ENCODE assay signal across 1 cellular context in genomic region chr17:7208754-7209460, GRCh38.
TF ChIP-seq lines count a peak whose summit lies in the region.

No MANE protein-coding gene starts in this region.

TF ChIP-seq in WTC11, 78 proteins besides CTCF, POLR2A, EP300 and RAD21 (continued from another document):
- no peak for TF ChIP-seq SMAD3 (CRISPR knock-in tag; IDR thresholded peaks at IDR 0.05; ENCODE audit: borderline replicate concordance)
- TF ChIP-seq ZNF396 (CRISPR knock-in tag; IDR thresholded peaks at IDR 0.05; ENCODE audit: borderline replicate concordance): no peak
- no peak for TF ChIP-seq ZNF121 (CRISPR knock-in tag; IDR thresholded peaks at IDR 0.05)
- TF ChIP-seq PREB (CRISPR knock-in tag; IDR thresholded peaks at IDR 0.05; ENCODE audit: borderline replicate concordance): no peak
- no peak for TF ChIP-seq RORB (CRISPR knock-in tag; IDR thresholded peaks at IDR 0.05)
- no peak for TF ChIP-seq ZSCAN18 (CRISPR knock-in tag; IDR thresholded peaks at IDR 0.05)
- no peak for TF ChIP-seq TEAD4 (CRISPR knock-in tag; IDR thresholded peaks at IDR 0.05)
- TF ChIP-seq TEAD1 (CRISPR knock-in tag; IDR thresholded peaks at IDR 0.05): no peak
- TF ChIP-seq SOX15 (CRISPR knock-in tag; IDR thresholded peaks at IDR 0.05): no peak
- no peak for TF ChIP-seq ZNF425 (CRISPR knock-in tag; conservative IDR thresholded peaks at IDR 0.05)
